In genomic region chr9:114538241-114538640, GRCh38 we compare ENCODE assay signal across 8 cellular contexts. TPM values are rescaled to one million over a fixed set of nuclear protein-coding genes. Genes with fewer than 3 reads are reported as not detected.
DNase-seq lines count a peak whose midpoint lies in the region; ATAC-seq, FAIRE-seq and TF ChIP-seq lines count a peak whose summit lies in the region.

No MANE protein-coding gene starts in this region.

- peaks cover 4% of the 10 kb centered on the region for H3K4me1 Mint-ChIP-seq in activated CD4-positive, alpha-beta T cell treated with anti-CD3 and anti-CD28 coated beads for 36 hours
- no peaks in the 10 kb centered on the region for H3K4me1 Mint-ChIP-seq in immature natural killer cell

- peak; percentile 78 for FAIRE-seq in GM12891 (lab: Jason Lieb, UNC)

- H3K4me3 ChIP-seq in lower lobe of right lung (no peak overlapping the region), ovary (no peak overlapping the region)

- H3K9me3 ChIP-seq in lower lobe of right lung (no peaks in the 10 kb centered on the region), ovary (no peaks in the 10 kb centered on the region)

- peak; percentile 24 for TF ChIP-seq CTCF in lower lobe of right lung (IDR thresholded peaks at IDR 0.05)
- TF ChIP-seq CTCF in ovary (IDR thresholded peaks at IDR 0.05), result no peak

- DNase-seq in GM12891 (ENCODE audit: insufficient read length, low spot score), result no peak
- peak; percentile 43 for DNase-seq in activated CD4-positive, alpha-beta T cell treated with anti-CD3 and anti-CD28 coated beads for 36 hours
- no peak for DNase-seq in lower lobe of right lung
- no peak for DNase-seq in ovary
- DNase-seq in immature natural killer cell, result no peak
- no peak for DNase-seq in NK-92 treated with Interleukin-12 subunit alpha and Interleukin-12 subunit beta, amount 100 ng/mL, for 24 hours (lab: John Stamatoyannopoulos, UW)

- POLR2A ChIA-PET in activated CD4-positive, alpha-beta T cell treated with anti-CD3 and anti-CD28 coated beads for 36 hours (lab: Charles Lee), result no interaction called here

- TF ChIP-seq POLR2A in GM12891 (IDR thresholded peaks at IDR 0.05; ENCODE audit: low read depth, low read length) (no peak), ovary (IDR thresholded peaks at IDR 0.05) (no peak)

- H3K27ac ChIP-seq in lower lobe of right lung (no peak overlapping the region), ovary (no peak overlapping the region)

- ATAC-seq in HG03521 (IDR thresholded peaks at IDR 0.05; ENCODE audit: unreplicated experiment) (peak; percentile 80), lower lobe of right lung (peak; percentile 37 to 72), GM19463 (IDR thresholded peaks at IDR 0.05; ENCODE audit: unreplicated experiment) (no peak)
- peak; percentile 95 for ATAC-seq in activated CD4-positive, alpha-beta T cell treated with anti-CD3 and anti-CD28 coated beads for 36 hours

- H3K4me3 Mint-ChIP-seq in activated CD4-positive, alpha-beta T cell treated with anti-CD3 and anti-CD28 coated beads for 36 hours, result no peak overlapping the region
- H3K4me3 Mint-ChIP-seq in immature natural killer cell, result no peak overlapping the region

- intact Hi-C loops in activated CD4-positive, alpha-beta T cell treated with anti-CD3 and anti-CD28 coated beads for 36 hours (cut with DNase I, micrococcal nuclease), result no loop called here
- intact Hi-C loops in lower lobe of right lung (cut with DNase I) (no loop called here), ovary (cut with DNase I) (no loop called here)

- TF ChIP-seq EP300 in ovary (IDR thresholded peaks at IDR 0.05), result no peak

- CTCF ChIA-PET in activated CD4-positive, alpha-beta T cell treated with anti-CD3 and anti-CD28 coated beads for 36 hours (lab: Charles Lee), result interaction anchor here (0.7 to 3.0 kb wide), 9 partner anchors 8 to 70 kb away, joined by 3 to 9 read pairs (median 5); no protein-coding TSS in a partner anchor

- WGBS in ovary, 3 donors, result 28 to 36% (median 32%) methylated on average over 5 of the region's 5 CpGs

- H3K27me3 ChIP-seq in lower lobe of right lung (ENCODE audit: low read depth) (no peaks in the 10 kb centered on the region), ovary (no peaks in the 10 kb centered on the region)

- no peaks in the 10 kb centered on the region for H3K36me3 Mint-ChIP-seq in activated CD4-positive, alpha-beta T cell treated with anti-CD3 and anti-CD28 coated beads for 36 hours (ENCODE audit: low read depth)
- no peaks in the 10 kb centered on the region for H3K36me3 Mint-ChIP-seq in immature natural killer cell

- H3K36me3 ChIP-seq in lower lobe of right lung (no peaks in the 10 kb centered on the region), ovary (no peaks in the 10 kb centered on the region)

- no peaks in the 10 kb centered on the region for H3K9me3 Mint-ChIP-seq in activated CD4-positive, alpha-beta T cell treated with anti-CD3 and anti-CD28 coated beads for 36 hours (ENCODE audit: low read depth)
- no peaks in the 10 kb centered on the region for H3K9me3 Mint-ChIP-seq in immature natural killer cell

- H3K27ac Mint-ChIP-seq in activated CD4-positive, alpha-beta T cell treated with anti-CD3 and anti-CD28 coated beads for 36 hours, result no peak overlapping the region
- H3K27ac Mint-ChIP-seq in immature natural killer cell, result no peak overlapping the region

- H3K4me1 ChIP-seq in lower lobe of right lung, result no peaks in the 10 kb centered on the region
- H3K4me1 ChIP-seq in ovary (ENCODE audit: insufficient read depth), result no peaks in the 10 kb centered on the region

- H3K27me3 Mint-ChIP-seq in activated CD4-positive, alpha-beta T cell treated with anti-CD3 and anti-CD28 coated beads for 36 hours, result no peaks in the 10 kb centered on the region
- H3K27me3 Mint-ChIP-seq in immature natural killer cell (ENCODE audit: low read depth in 3 of 3), result peaks cover 0 to 4% (median 0%) of the 10 kb centered on the region in 3 donors

TF ChIP-seq in GM12891, 5 proteins besides CTCF, POLR2A, EP300 and RAD21:
- peak; percentile 47 for TF ChIP-seq SPI1 (IDR thresholded peaks at IDR 0.05; ENCODE audit: low read depth, low read length)
- TF ChIP-seq TAF1 (IDR thresholded peaks at IDR 0.05; ENCODE audit: low read depth, low read length), result no peak

RNA-seq across cellular contexts. Expression of gene WHRN, which starts 33.0 kb away (rescaled TPM):
- 1.9 TPM for polyA plus RNA-seq in GM12891 (2012; ENCODE audit: low read depth, missing spikeins)
- 1 to 10 TPM; 1.9 to 2.0 TPM for total RNA-seq in activated CD4-positive, alpha-beta T cell treated with anti-CD3 and anti-CD28 coated beads for 36 hours
- total RNA-seq in lower lobe of right lung (6.2 TPM), ovary (10 to 100 TPM; 13.4 to 28.5 (median 25.6) TPM)
- polyA plus RNA-seq in ovary (10 to 100 TPM in 1 of 2 donors, 1 to 10 TPM in 1; 1.7 to 10.4 TPM), immature natural killer cell (1 to 10 TPM in 2 of 3 donors, under 1 TPM in 1; 0.22 to 1.4 (median 1.0) TPM)

RNA-seq across cellular contexts. Expression of gene ATP6V1G1, which starts 49.3 kb away (rescaled TPM):
- 49.6 TPM for polyA plus RNA-seq in GM12891 (2012; ENCODE audit: low read depth, missing spikeins)
- 10 to 100 TPM; 33.8 to 37.7 TPM for total RNA-seq in activated CD4-positive, alpha-beta T cell treated with anti-CD3 and anti-CD28 coated beads for 36 hours
- total RNA-seq in lower lobe of right lung, result 104 TPM
- 100 to 1,000 TPM in 4 of 7 donors, 10 to 100 TPM in 3; 93.5 to 211 (median 106) TPM for total RNA-seq in ovary
- polyA plus RNA-seq in ovary, result 100 to 1,000 TPM; 139 to 159 TPM
- 100 to 1,000 TPM; 190 to 321 (median 241) TPM for polyA plus RNA-seq in immature natural killer cell
